Comparison of ENCODE assay signal across 32 cellular contexts in the genomic region with DNA sequence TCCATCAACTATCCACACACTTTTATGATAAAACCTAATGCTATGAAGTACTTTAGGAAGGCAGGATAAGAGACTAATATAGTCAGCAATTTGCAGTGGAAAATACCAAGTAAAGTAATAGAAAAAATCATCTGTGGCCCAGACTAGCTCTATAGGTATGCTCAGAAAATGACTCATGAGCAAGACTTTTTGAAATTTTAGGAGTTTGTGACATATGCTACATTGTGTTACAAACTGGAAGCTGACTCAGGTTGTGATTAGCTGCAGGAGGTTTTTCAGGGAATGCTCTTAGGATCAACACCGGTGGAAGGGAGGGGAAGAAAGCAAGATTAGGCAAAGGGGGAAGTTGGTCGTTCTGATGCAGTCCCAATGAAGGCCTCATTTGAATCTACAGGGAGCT. TPM values are rescaled to one million over a fixed set of nuclear protein-coding genes. Genes with fewer than 3 reads are reported as not detected.
"Had no signal": no experiment of that assay in that cellular context is flagged by ENCODE, and none has a peak within 500 bp of the region (broad histone marks: within the 10 kb centered on the region; RNA-seq: fewer than 3 reads in every experiment).

No MANE protein-coding gene starts in this region.

- ATAC-seq: activated naive CD4-positive, alpha-beta T cell treated with anti-CD3 and anti-CD28 coated beads, Interleukin-2, amount 50 U/mL, for 72 hours; activated T-cell treated with anti-CD3 and anti-CD28 coated beads, Interleukin-2, amount 50 U/mL, for 72 hours; effector memory CD8-positive, alpha-beta T cell; heart right ventricle; natural killer cell; upper lobe of right lung had no signal

- H3K9ac ChIP-seq: neural progenitor cell had no signal

- H3K27ac Mint-ChIP-seq: activated naive CD4-positive, alpha-beta T cell treated with anti-CD3 and anti-CD28 coated beads, Interleukin-2, amount 50 U/mL, for 72 hours; activated T-cell treated with anti-CD3 and anti-CD28 coated beads, Interleukin-2, amount 50 U/mL, for 72 hours; effector memory CD8-positive, alpha-beta T cell; memory B cell; natural killer cell; neural progenitor cell; stimulated activated memory B cell treated with anti-CD40 and anti-IgM and Interleukin-4, amounts not matched to agents 10 μg/mL and 1 μg/mL and 100 μg/mL, for 72 hours; T-helper 1 cell treated with Interleukin-12 subunit alpha and Interleukin-12 subunit beta and Interleukin-4 antibody, amounts not matched to agents 30 μg/mL and 1 μg/mL, for 36 hours had no signal

- H3K4me2 ChIP-seq: neural progenitor cell, smooth muscle cell had no signal

- H3K9me3 Mint-ChIP-seq: activated T-cell treated with anti-CD3 and anti-CD28 coated beads, Interleukin-2, amount 50 U/mL, for 72 hours; stimulated activated memory B cell treated with anti-CD40 and anti-IgM and Interleukin-4, amounts not matched to agents 10 μg/mL and 1 μg/mL and 100 μg/mL, for 72 hours; T-helper 1 cell treated with Interleukin-12 subunit alpha and Interleukin-12 subunit beta and Interleukin-4 antibody, amounts not matched to agents 30 μg/mL and 1 μg/mL, for 36 hours had no signal

- DNase-seq: activated CD4-positive, alpha-beta T cell treated with anti-CD3 and anti-CD28 coated beads for 4 hours; activated CD4-positive, alpha-beta T cell treated with anti-CD3 and anti-CD28 coated beads, Interleukin-2, amount 50 U/mL, for 4 hours; activated naive CD4-positive, alpha-beta T cell; activated T-cell treated with anti-CD3 and anti-CD28 coated beads for 4 hours; activated T-cell treated with anti-CD3 and anti-CD28 coated beads, Interleukin-2, amount 50 U/mL, for 72 hours; cortex of kidney; effector memory CD8-positive, alpha-beta T cell; foreskin melanocyte; heart right ventricle; natural killer cell; occipital lobe; stimulated activated CD4-positive, alpha-beta T cell treated with anti-CD3 and anti-CD28 coated beads, Interleukin-1b, Interleukin-23, amount 100 ng/mL, for 48 hours; stimulated activated CD4-positive, alpha-beta T cell treated with anti-CD3 and anti-CD28 coated beads, Interleukin-4, amount 100 ng/mL, for 4 hours; stimulated activated CD8-positive, alpha-beta memory T cell treated with anti-CD3 and anti-CD28 coated beads, Interleukin-4, amount 100 ng/mL, for 48 hours; stomach; thyroid gland; upper lobe of right lung had no signal

- H3K27ac ChIP-seq: heart right ventricle, neural progenitor cell, right atrium auricular region, stomach, thyroid gland, upper lobe of right lung had no signal

- H3K4me3 ChIP-seq: heart right ventricle, neural progenitor cell, right atrium auricular region, smooth muscle cell, stomach, thyroid gland, upper lobe of right lung had no signal

- H3K36me3 Mint-ChIP-seq: activated naive CD4-positive, alpha-beta T cell treated with anti-CD3 and anti-CD28 coated beads, Interleukin-2, amount 50 U/mL, for 72 hours; memory B cell; natural killer cell; neural progenitor cell; stimulated activated memory B cell treated with anti-CD40 and anti-IgM and Interleukin-4, amounts not matched to agents 10 μg/mL and 1 μg/mL and 100 μg/mL, for 72 hours had no signal

- H3K4me1 Mint-ChIP-seq: memory B cell; natural killer cell; neural progenitor cell; stimulated activated memory B cell treated with anti-CD40 and anti-IgM and Interleukin-4, amounts not matched to agents 10 μg/mL and 1 μg/mL and 100 μg/mL, for 72 hours had no signal

- H3K27me3 ChIP-seq: neural progenitor cell, right atrium auricular region, stomach, thyroid gland, upper lobe of right lung had no signal

- H3K27me3 Mint-ChIP-seq: effector memory CD8-positive, alpha-beta T cell; memory B cell; stimulated activated memory B cell treated with anti-CD40 and anti-IgM and Interleukin-4, amounts not matched to agents 10 μg/mL and 1 μg/mL and 100 μg/mL, for 72 hours had no signal

- H3K4me1 ChIP-seq: heart right ventricle, neural progenitor cell, right atrium auricular region, stomach, thyroid gland, upper lobe of right lung had no signal

- H2AFZ ChIP-seq: neural progenitor cell had no signal

- H3K4me3 Mint-ChIP-seq: activated T-cell treated with anti-CD3 and anti-CD28 coated beads, Interleukin-2, amount 50 U/mL, for 72 hours; effector memory CD8-positive, alpha-beta T cell; memory B cell; natural killer cell; neural progenitor cell; stimulated activated memory B cell treated with anti-CD40 and anti-IgM and Interleukin-4, amounts not matched to agents 10 μg/mL and 1 μg/mL and 100 μg/mL, for 72 hours; T-helper 1 cell treated with Interleukin-12 subunit alpha and Interleukin-12 subunit beta and Interleukin-4 antibody, amounts not matched to agents 30 μg/mL and 1 μg/mL, for 36 hours had no signal

- H3K9me3 ChIP-seq: right atrium auricular region, thyroid gland, upper lobe of right lung had no signal

- H3K36me3 ChIP-seq: heart right ventricle, neural progenitor cell, right atrium auricular region, stomach, thyroid gland, upper lobe of right lung had no signal

RNA-seq across cellular contexts. Expression of gene FEZF1, which starts 56.1 kb away (rescaled TPM):
- total RNA-seq: activated naive CD4-positive, alpha-beta T cell treated with anti-CD3 and anti-CD28 coated beads, Interleukin-2, amount 50 U/mL, for 72 hours; activated T-cell treated with anti-CD3 and anti-CD28 coated beads, Interleukin-2, amount 50 U/mL, for 72 hours; chondrocyte; fibroblast of lung; glomerular endothelial cell; heart right ventricle; kidney epithelial cell; lower leg skin; mononuclear cell; natural killer cell; occipital lobe; pulmonary artery endothelial cell; right atrium auricular region; smooth muscle cell; stomach; thyroid gland; upper lobe of right lung had no signal
- polyA plus RNA-seq: esophagus, fibroblast of lung, heart right ventricle, smooth muscle cell, stomach had no signal
